14 cellular contexts compared by ENCODE assay signal in the genomic region with DNA sequence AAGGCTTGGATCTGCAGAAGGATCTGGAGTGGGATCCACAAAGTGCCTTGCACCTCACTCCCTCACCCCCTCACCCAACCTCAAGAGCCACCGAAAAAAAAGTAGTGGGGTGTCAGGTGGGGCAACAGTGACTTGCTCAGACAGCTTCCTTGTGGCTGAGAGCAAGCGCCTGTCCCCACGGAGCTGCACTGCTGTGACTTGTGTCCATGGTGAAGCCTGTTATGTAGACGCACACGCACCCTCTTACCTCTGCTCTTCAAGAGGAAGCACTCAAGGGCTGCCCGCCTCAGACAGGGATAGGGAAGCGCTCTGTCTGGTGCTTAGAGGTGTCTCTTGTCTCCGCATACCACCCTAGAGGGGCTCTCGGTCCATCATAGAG. TPM values are rescaled to one million over a fixed set of nuclear protein-coding genes. Genes with fewer than 3 reads are reported as not detected.
DNase-seq lines count a peak whose midpoint lies in the region; ATAC-seq and TF ChIP-seq lines count a peak whose summit lies in the region.
"Had no signal": no experiment of that assay in that cellular context is flagged by ENCODE, and none has a peak within 500 bp of the region (broad histone marks: within the 10 kb centered on the region; RNA-seq: fewer than 3 reads in every experiment).

No MANE protein-coding gene starts in this region.

- H2AK5ac ChIP-seq in trophoblast cell (ENCODE audit: low read length): no peak overlapping the region

- H3K23ac ChIP-seq in trophoblast cell (ENCODE audit: low read length): no peak overlapping the region

- no peaks in the 10 kb centered on the region for H3K9me3 Mint-ChIP-seq in T-helper 2 cell treated with Interferon-gamma antibody and Interleukin-4, amounts not matched to agents 5 μg/mL and 100 μg/mL, for 36 hours
- H3K9me3 Mint-ChIP-seq: T-cell had no signal

- H3K9me3 ChIP-seq in trophoblast cell (ENCODE audit: insufficient read depth, low read depth, low read length): peaks cover 2% of the 10 kb centered on the region
- H3K9me3 ChIP-seq: mucosa of descending colon, Peyer's patch had no signal

- no peak for TF ChIP-seq CTCF in dorsolateral prefrontal cortex (IDR thresholded peaks at IDR 0.05 in 54 of 56, conservative IDR thresholded peaks at IDR 0.05 in 2 of 56; ENCODE audit: low read depth in 1 of 56, partially characterized antibody in 56 of 56)

- H2AFZ ChIP-seq in trophoblast cell (ENCODE audit: insufficient read depth, low read length, poor library complexity): no peak overlapping the region

- H3K4me3 Mint-ChIP-seq in T-helper 2 cell treated with Interferon-gamma antibody and Interleukin-4, amounts not matched to agents 5 μg/mL and 100 μg/mL, for 36 hours: peak overlapping the region; percentile 18
- H3K4me3 Mint-ChIP-seq: activated CD4-positive, alpha-beta T cell treated with anti-CD3 and anti-CD28 coated beads for 36 hours had no signal

- H3K79me1 ChIP-seq in trophoblast cell (ENCODE audit: low read length): peaks cover 3% of the 10 kb centered on the region

- no peaks in the 10 kb centered on the region for H3K79me2 ChIP-seq in trophoblast cell (ENCODE audit: control insufficient read depth, insufficient read depth, low read length, poor library complexity)

- no peak overlapping the region for H2BK12ac ChIP-seq in trophoblast cell (ENCODE audit: low read length)

- H4K12ac ChIP-seq in trophoblast cell (ENCODE audit: low read depth, low read length): no peak overlapping the region

- H3K4ac ChIP-seq in trophoblast cell (ENCODE audit: low read depth, low read length): no peak overlapping the region

- no peaks in the 10 kb centered on the region for H3K36me3 ChIP-seq in trophoblast cell (ENCODE audit: control insufficient read depth in 1 of 2, insufficient read depth in 2 of 2, low read length in 2 of 2)
- H3K36me3 ChIP-seq: Peyer's patch had no signal

- peaks cover 3% of the 10 kb centered on the region for H3K4me1 Mint-ChIP-seq in T-helper 2 cell treated with Interferon-gamma antibody and Interleukin-4, amounts not matched to agents 5 μg/mL and 100 μg/mL, for 36 hours (ENCODE audit: low read depth)

- H3K18ac ChIP-seq in trophoblast cell (ENCODE audit: low read length): no peak overlapping the region

- peaks cover 61% of the 10 kb centered on the region for H3K27me3 Mint-ChIP-seq in T-helper 2 cell treated with Interferon-gamma antibody and Interleukin-4, amounts not matched to agents 5 μg/mL and 100 μg/mL, for 36 hours (ENCODE audit: low read depth)

- intact Hi-C loops in dorsolateral prefrontal cortex (cut with DNase I): no loop called here

- H2BK120ac ChIP-seq in trophoblast cell (ENCODE audit: insufficient read depth, low read length, poor library complexity): no peak overlapping the region

- DNase-seq in T-helper 2 cell treated with Interferon-gamma antibody and Interleukin-4, amounts not matched to agents 5 μg/mL and 100 μg/mL, for 36 hours (ENCODE audit: low spot score): no peak
- DNase-seq in T-helper 2 cell (no peak), NCI-H1092 treated with DMSO at 0.1 percent for 48 hours (lab: John Stamatoyannopoulos, UW) (peak; percentile 54), dorsolateral prefrontal cortex (no peak), trophoblast cell (no peak), superior temporal gyrus (ENCODE audit: extremely low spot score) (no peak), KG1 (lab: John Stamatoyannopoulos, UW) (no peak)
- DNase-seq: effector CD8-positive, alpha-beta T cell; NCI-H2171 treated with DMSO at 0.1 percent for 48 hours had no signal

- H3K27ac Mint-ChIP-seq in T-helper 2 cell treated with Interferon-gamma antibody and Interleukin-4, amounts not matched to agents 5 μg/mL and 100 μg/mL, for 36 hours: no peak overlapping the region
- H3K27ac Mint-ChIP-seq: activated CD4-positive, alpha-beta T cell treated with anti-CD3 and anti-CD28 coated beads for 36 hours; T-cell had no signal

- H2BK5ac ChIP-seq in trophoblast cell (ENCODE audit: low read depth, low read length, poor library complexity): no peak overlapping the region

- no peak overlapping the region for H4K8ac ChIP-seq in trophoblast cell (ENCODE audit: low read depth, low read length)

- peaks cover 1% of the 10 kb centered on the region for H3K36me3 Mint-ChIP-seq in T-helper 2 cell treated with Interferon-gamma antibody and Interleukin-4, amounts not matched to agents 5 μg/mL and 100 μg/mL, for 36 hours (ENCODE audit: low read depth)
- H3K36me3 Mint-ChIP-seq: T-cell had no signal

- H3K27me3 ChIP-seq in dorsolateral prefrontal cortex: peaks cover 0 to 87% (median 41%) of the 10 kb centered on the region in 45 donors
- peaks cover 26% of the 10 kb centered on the region for H3K27me3 ChIP-seq in trophoblast cell (ENCODE audit: insufficient read depth, low read length)

- H3K14ac ChIP-seq in trophoblast cell (ENCODE audit: low read length): no peak overlapping the region

- peak overlapping the region; percentile 13 for H3K4me2 ChIP-seq in trophoblast cell (ENCODE audit: low read length)

- no peak overlapping the region for H3K27ac ChIP-seq in dorsolateral prefrontal cortex
- H3K27ac ChIP-seq in trophoblast cell (ENCODE audit: low read depth, low read length): no peak overlapping the region
- H3K27ac ChIP-seq: Peyer's patch had no signal

- ATAC-seq in HG03108 (IDR thresholded peaks at IDR 0.05; ENCODE audit: unreplicated experiment): no peak

- no peak overlapping the region for H4K91ac ChIP-seq in trophoblast cell (ENCODE audit: low read depth, low read length)

- H3K4me3 ChIP-seq in dorsolateral prefrontal cortex (peak overlapping the region in 34 of 59 donors; percentile 16 to 63 (median 50)), trophoblast cell (ENCODE audit: low read depth, low read length) (no peak overlapping the region)
- H3K4me3 ChIP-seq: mucosa of descending colon had no signal

- WGBS in trophoblast cell (ENCODE audit: extremely low coverage, insufficient coverage, insufficient read length): no CpG with 5 or more reads among the region's 9 CpGs

- H3K4me1 ChIP-seq in trophoblast cell (ENCODE audit: control insufficient read depth in 1 of 2, insufficient read depth in 2 of 2, low read length in 2 of 2): peaks cover 3 to 8% of the 10 kb centered on the region in 2 experiments

- no peak overlapping the region for H3K9ac ChIP-seq in trophoblast cell (ENCODE audit: low read length)

RNA-seq across cellular contexts. Expression of a gene that starts 1.2 kb away (rescaled TPM):
- total RNA-seq in dorsolateral prefrontal cortex: 1 to 10 TPM in 103 of 120 experiments, under 1 TPM in 17; 0.25 to 5.9 (median 1.6) TPM
- polyA plus RNA-seq in trophoblast cell (2013): 10.0 and 10.4 TPM in 2 replicates
- total RNA-seq: activated CD4-positive, alpha-beta T cell treated with anti-CD3 and anti-CD28 coated beads for 36 hours; Peyer's patch; T-cell had no signal
